8 cellular contexts compared by ENCODE assay signal in the genomic region with DNA sequence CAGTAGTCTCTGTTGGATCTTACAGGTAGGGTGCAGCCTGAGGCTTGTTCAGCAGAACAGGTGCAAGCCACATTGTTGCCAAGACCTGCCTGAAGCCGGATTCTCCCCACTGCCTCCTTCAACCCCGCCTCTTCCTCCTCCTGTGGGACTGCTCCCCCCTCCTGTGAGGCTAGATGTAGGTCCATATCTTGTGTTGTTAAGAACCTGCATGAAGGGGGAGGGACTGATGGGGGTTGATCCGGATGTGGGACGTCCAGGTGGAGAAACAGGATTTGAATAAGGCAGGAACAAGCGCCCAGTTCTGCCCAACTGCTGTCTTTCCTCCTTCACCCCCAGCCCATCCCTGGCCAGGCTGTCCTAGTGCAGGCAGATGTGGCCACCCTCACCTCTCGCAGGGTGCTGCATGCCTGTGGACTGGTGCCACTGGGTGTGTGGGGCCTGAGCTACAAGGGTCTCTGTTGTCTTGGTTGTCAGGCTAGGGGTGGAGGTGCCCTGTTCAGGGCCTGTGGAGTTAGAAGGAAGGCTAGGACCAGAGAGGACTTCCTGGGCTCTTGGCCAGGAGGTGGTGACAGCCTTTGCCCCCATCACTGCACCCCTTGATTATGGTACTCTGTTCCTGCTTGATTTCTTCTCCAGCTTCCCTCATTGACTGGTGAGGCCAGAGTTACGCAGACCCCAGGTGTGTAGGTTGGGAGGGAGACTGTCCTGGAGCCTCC. TPM values are rescaled to one million over a fixed set of nuclear protein-coding genes. Genes with fewer than 3 reads are reported as not detected.
DNase-seq lines count a peak whose midpoint lies in the region; ATAC-seq, FAIRE-seq and TF ChIP-seq lines count a peak whose summit lies in the region.

No MANE protein-coding gene starts in this region.

- CTCF ChIA-PET in PC-9 (lab: Charles Lee) (no interaction called here), HEK293T (lab: Yijun Ruan, JAX) (interaction anchor here (1.2 to 1.5 kb wide), 2 partner anchors 14 to 27 kb away, joined by 5 to 7 read pairs; no protein-coding TSS in a partner anchor)

- TF ChIP-seq CTCF in PC-9 (conservative IDR thresholded peaks at IDR 0.05) (no peak), pancreas (IDR thresholded peaks at IDR 0.05) (no peak), glutamatergic neuron (IDR thresholded peaks at IDR 0.05; ENCODE audit: partially characterized antibody, unreplicated experiment) (no peak), GM13977 (IDR thresholded peaks at IDR 0.05; ENCODE audit: extremely low read depth, insufficient read depth, missing control alignments) (no peak)

- POLR2A ChIA-PET in PC-9 (lab: Charles Lee; ENCODE audit: unreplicated experiment) (interaction anchor here (0.7 kb wide), 1 partner anchor 1284 kb away, joined by 5 read pairs; no protein-coding TSS in a partner anchor), HEK293T (lab: Yijun Ruan, JAX) (no interaction called here)

- BruUV-seq in PC-9 (replicated peaks; lab: Mats Ljungman, UMichigan) = no TSS peak

- H3K4me2 ChIP-seq in PC-9 = no peak overlapping the region; the same call in 1 of the 2 replicates

- peak; percentile 2 to 16 (median 10) for ATAC-seq in pancreas

- H4K20me1 ChIP-seq in PC-9 (ENCODE audit: insufficient read depth) = no peaks in the 10 kb centered on the region

- no peak overlapping the region for H3K27ac Mint-ChIP-seq in glutamatergic neuron (ENCODE audit: unreplicated experiment)

- H3K27me3 Mint-ChIP-seq in glutamatergic neuron (ENCODE audit: unreplicated experiment) = peaks cover 15% of the 10 kb centered on the region

- WGBS in pancreas, 2 donors = 36 to 42% methylated on average over 7 of the region's 7 CpGs

- no peaks in the 10 kb centered on the region for H3K79me2 ChIP-seq in PC-9 (ENCODE audit: low read depth)

- intact Hi-C loops in PC-9 (cut with micrococcal nuclease; ENCODE audit: unreplicated experiment) = no loop called here
- intact Hi-C loops in pancreas (cut with DNase I) = no loop called here

- no peaks in the 10 kb centered on the region for H3K36me3 Mint-ChIP-seq in glutamatergic neuron (ENCODE audit: unreplicated experiment)

- H3K4me1 Mint-ChIP-seq in glutamatergic neuron (ENCODE audit: low read depth, unreplicated experiment) = peaks cover 8% of the 10 kb centered on the region

- H3K4me3 ChIP-seq in PC-9 = no peak overlapping the region
- H3K4me3 ChIP-seq in effector memory CD4-positive, alpha-beta T cell (ENCODE audit: insufficient read depth, low read depth, low read length, poor library complexity, severe bottlenecking) = no peak overlapping the region
- peak overlapping the region in 2 of 4 donors; percentile 43 to 52 for H3K4me3 ChIP-seq in pancreas

- DNase-seq in DMS53 treated with DMSO at 0.1 percent for 48 hours (lab: John Stamatoyannopoulos, UW; ENCODE audit: unreplicated experiment) (peak; percentile 37), PC-9 (peak; percentile 34 to 47), pancreas (peak; percentile 58 to 78 (median 70)), glutamatergic neuron (no peak), HEK293T (ENCODE audit: extremely low spot score) (no peak), HK-2 (ENCODE audit: unreplicated experiment) (no peak), GM13977 (ENCODE audit: low spot score) (no peak)
- peak in 1 of 3 donors; percentile 16 for DNase-seq in effector memory CD4-positive, alpha-beta T cell

- in situ Hi-C loops in GM13977 (cut with MboI; ENCODE audit: low pct_unique_long_range_greater_than_20kb, low sequenced_read_pairs, unreplicated experiment) = no loop called here

- H3K4me1 ChIP-seq in PC-9 (replicated peaks; ENCODE audit: insufficient read depth) = peaks cover 14% of the 10 kb centered on the region
- H3K4me1 ChIP-seq in effector memory CD4-positive, alpha-beta T cell (ENCODE audit: control insufficient read depth, insufficient read depth, low read length, poor library complexity, severe bottlenecking) = peaks cover 24% of the 10 kb centered on the region
- peaks cover 13 to 18% (median 15%) of the 10 kb centered on the region in 3 donors for H3K4me1 ChIP-seq in pancreas

- no peak for FAIRE-seq in pancreas (lab: Jason Lieb, UNC)

- no peaks in the 10 kb centered on the region for H3K9me2 ChIP-seq in PC-9 (ENCODE audit: insufficient read depth)

- H3K27ac ChIP-seq in PC-9 = no peak overlapping the region
- peak overlapping the region; percentile 76 for H3K27ac ChIP-seq in effector memory CD4-positive, alpha-beta T cell (ENCODE audit: insufficient read depth, low read length, poor library complexity, severe bottlenecking)
- peak overlapping the region; percentile 28 to 98 (median 68) for H3K27ac ChIP-seq in pancreas

- H3K36me3 ChIP-seq in PC-9 (ENCODE audit: low read depth) = no peaks in the 10 kb centered on the region
- no peaks in the 10 kb centered on the region for H3K36me3 ChIP-seq in effector memory CD4-positive, alpha-beta T cell (ENCODE audit: control insufficient read depth, insufficient read depth, low read length)
- peaks cover 0 to 20% (median 4%) of the 10 kb centered on the region in 3 donors for H3K36me3 ChIP-seq in pancreas

- H3K9me3 Mint-ChIP-seq in glutamatergic neuron (ENCODE audit: unreplicated experiment) = peaks cover 5% of the 10 kb centered on the region

- no peak overlapping the region for H2AFZ ChIP-seq in PC-9

- no peaks in the 10 kb centered on the region for H3K9me3 ChIP-seq in PC-9 (ENCODE audit: insufficient read depth, low read depth)
- H3K9me3 ChIP-seq in effector memory CD4-positive, alpha-beta T cell (ENCODE audit: control insufficient read depth, low read length) = no peaks in the 10 kb centered on the region
- H3K9me3 ChIP-seq in pancreas = no peaks in the 10 kb centered on the region

- no peaks in the 10 kb centered on the region for H3K27me3 ChIP-seq in PC-9 (ENCODE audit: insufficient read depth, low read depth)
- H3K27me3 ChIP-seq in effector memory CD4-positive, alpha-beta T cell (replicated peaks; ENCODE audit: control insufficient read depth, insufficient read depth, low read length, poor library complexity, severe bottlenecking) = no peaks in the 10 kb centered on the region
- H3K27me3 ChIP-seq in pancreas = no peaks in the 10 kb centered on the region

- no peak overlapping the region for H3K4me3 Mint-ChIP-seq in glutamatergic neuron (ENCODE audit: unreplicated experiment)

- peaks cover 24% of the 10 kb centered on the region for H3F3A ChIP-seq in PC-9 (ENCODE audit: insufficient read depth, low read depth)

TF ChIP-seq in HEK293T, 16 proteins besides CTCF, POLR2A, EP300 and RAD21:
- no peak for TF ChIP-seq LEF1 (IDR thresholded peaks at IDR 0.05; ENCODE audit: borderline replicate concordance)
- no peak for TF ChIP-seq SP1 (IDR thresholded peaks at IDR 0.05)
- TF ChIP-seq, protein P1, sequence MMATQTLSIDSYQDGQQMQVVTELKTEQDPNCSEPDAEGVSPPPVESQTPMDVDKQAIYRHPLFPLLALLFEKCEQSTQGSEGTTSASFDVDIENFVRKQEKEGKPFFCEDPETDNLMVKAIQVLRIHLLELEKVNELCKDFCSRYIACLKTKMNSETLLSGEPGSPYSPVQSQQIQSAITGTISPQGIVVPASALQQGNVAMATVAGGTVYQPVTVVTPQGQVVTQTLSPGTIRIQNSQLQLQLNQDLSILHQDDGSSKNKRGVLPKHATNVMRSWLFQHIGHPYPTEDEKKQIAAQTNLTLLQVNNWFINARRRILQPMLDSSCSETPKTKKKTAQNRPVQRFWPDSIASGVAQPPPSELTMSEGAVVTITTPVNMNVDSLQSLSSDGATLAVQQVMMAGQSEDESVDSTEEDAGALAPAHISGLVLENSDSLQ (IDR thresholded peaks at IDR 0.05) = no peak
- TF ChIP-seq L3MBTL2 (conservative IDR thresholded peaks at IDR 0.05) = no peak
- TF ChIP-seq ZNF384 (IDR thresholded peaks at IDR 0.05) = no peak
- no peak for TF ChIP-seq TARDBP (IDR thresholded peaks at IDR 0.05)
- no peak for TF ChIP-seq CTBP1 (IDR thresholded peaks at IDR 0.05; ENCODE audit: borderline replicate concordance)
- no peak for TF ChIP-seq NFRKB (IDR thresholded peaks at IDR 0.05)
- TF ChIP-seq FOXA1 (IDR thresholded peaks at IDR 0.05) = no peak
- TF ChIP-seq ARNT (IDR thresholded peaks at IDR 0.05) = no peak
- TF ChIP-seq BHLHE40 (IDR thresholded peaks at IDR 0.05; ENCODE audit: borderline replicate concordance) = no peak
- TF ChIP-seq ELF4 (IDR thresholded peaks at IDR 0.05) = no peak
- no peak for TF ChIP-seq SUZ12 (IDR thresholded peaks at IDR 0.05)
- TF ChIP-seq FOXK2 (IDR thresholded peaks at IDR 0.05) = no peak
- no peak for TF ChIP-seq FOXM1 (IDR thresholded peaks at IDR 0.05; ENCODE audit: borderline replicate concordance)
- no peak for TF ChIP-seq HDGF (IDR thresholded peaks at IDR 0.05; ENCODE audit: borderline replicate concordance)

RNA-seq across cellular contexts. Expression of a gene that starts 1.4 kb away (rescaled TPM):
- total RNA-seq in PC-9 (2021) (6.5 and 13.4 TPM in 2 replicates), pancreas (10 to 100 TPM; 11.7 to 55.2 (median 22.0) TPM), glutamatergic neuron (ENCODE audit: unreplicated experiment) (8.5 TPM)
- polyA plus RNA-seq in pancreas = 10 to 100 TPM; 76.4 to 85.4 TPM

RNA-seq across cellular contexts. Expression of a gene that starts 17.1 kb away (rescaled TPM):
- 44.6 and 59.0 TPM in 2 replicates for total RNA-seq in PC-9 (2021)
- total RNA-seq in pancreas = 10 to 100 TPM; 13.6 to 20.4 (median 18.7) TPM
- 10 to 100 TPM; 23.0 to 31.7 TPM for polyA plus RNA-seq in pancreas
- total RNA-seq in glutamatergic neuron (ENCODE audit: unreplicated experiment) = 26.2 TPM

RNA-seq across cellular contexts. Expression of a gene that starts 26.9 kb away (rescaled TPM):
- total RNA-seq in PC-9 (2021) (0.28 TPM in 1 of 2 replicates, not detected in the other), pancreas (under 1 TPM in 2 of 6 donors, not detected in 4; 0.09 to 0.20 TPM), glutamatergic neuron (ENCODE audit: unreplicated experiment) (0.88 TPM)
- under 1 TPM in 1 of 2 donors, not detected in 1; 0.19 TPM for polyA plus RNA-seq in pancreas

RNA-seq across cellular contexts. Expression of a gene that starts 45.9 kb away (rescaled TPM):
- 0.50 TPM in 1 of 2 replicates, not detected in the other for total RNA-seq in PC-9 (2021)
- 10 to 100 TPM in 3 of 6 donors, 1 to 10 TPM in 3; 7.1 to 18.0 (median 11.0) TPM for total RNA-seq in pancreas
- 10 to 100 TPM; 25.4 to 51.6 TPM for polyA plus RNA-seq in pancreas
- total RNA-seq in glutamatergic neuron (ENCODE audit: unreplicated experiment) = 31.3 TPM

Comparison
In these comparisons a context has a peak if more than half of its experiments do, and no peak if none do; other contexts are left out.
1. DNase-seq: peak in DMS53 treated with DMSO at 0.1 percent for 48 hours (single experiment), PC-9 (2 of 2) and pancreas (6 of 6); none in glutamatergic neuron (single experiment), HEK293T (single experiment), HK-2 (single experiment) and GM13977 (single experiment).